17 cellular contexts compared by ENCODE assay signal in genomic region chr9:133606722-133607053, GRCh38. TPM values are rescaled to one million over a fixed set of nuclear protein-coding genes. Genes with fewer than 3 reads are reported as not detected.
DNase-seq lines count a peak whose midpoint lies in the region; FAIRE-seq and TF ChIP-seq lines count a peak whose summit lies in the region.
"Had no signal": no experiment of that assay in that cellular context is flagged by ENCODE, and none has a peak within 500 bp of the region (broad histone marks: within the 10 kb centered on the region; RNA-seq: fewer than 3 reads in every experiment).

No MANE protein-coding gene starts in this region.

- H2BK20ac ChIP-seq in H1 (ENCODE audit: low read length): no peak overlapping the region

- in situ Hi-C loops in G401 (cut with HindIII; ENCODE audit: low sequenced_read_pairs): no loop called here

- H3K9me3 ChIP-seq in BE2C (no peaks in the 10 kb centered on the region), H1 (ENCODE audit: insufficient read depth in 2 of 2, low read depth in 1 of 2, low read length in 1 of 2) (no peaks in the 10 kb centered on the region)

- H2AK5ac ChIP-seq in H1 (ENCODE audit: low read depth, low read length): no peak overlapping the region

- TF ChIP-seq CTCF in BE2C (IDR thresholded peaks at IDR 0.05; ENCODE audit: low read depth, low read length): no peak
- no peak for TF ChIP-seq CTCF in H1 (IDR thresholded peaks at IDR 0.05; ENCODE audit: control extremely low read depth in 1 of 3, insufficient read depth in 1 of 3, low read depth in 1 of 3, low read length in 3 of 3)

- 89% methylated on average over 8 of the region's 8 CpGs; no CpG with 5 or more reads in 1 of the 2 experiments for WGBS in H1 (ENCODE audit: extremely low coverage in 1 of 2, insufficient coverage in 1 of 2, insufficient read length in 1 of 2, insufficient replicate concordance in 2 of 2, low coverage in 1 of 2, low lambda C conversion rate in 2 of 2, missing lambda C conversion rate in 1 of 2), 2 experiments

- TF ChIP-seq EP300 in H1 (IDR thresholded peaks at IDR 0.05; ENCODE audit: borderline replicate concordance in 1 of 2, low read depth in 2 of 2, low read length in 2 of 2): no peak

- no peak for FAIRE-seq in H1 (lab: Jason Lieb, UNC)

- no peak overlapping the region for H2BK120ac ChIP-seq in H1 (replicated peaks; ENCODE audit: low read depth, low read length)

- H3K79me1 ChIP-seq in H1 (ENCODE audit: low read depth, low read length): no peaks in the 10 kb centered on the region

- no peak overlapping the region for H4K91ac ChIP-seq in H1 (replicated peaks; ENCODE audit: insufficient read length, low read length)

- no peak overlapping the region for H2AFZ ChIP-seq in H1 (ENCODE audit: low read length)
- H2AFZ ChIP-seq: PC-9 had no signal

- no peak overlapping the region for H3K14ac ChIP-seq in H1 (ENCODE audit: insufficient read length)

- H3K4me1 ChIP-seq in BE2C: peaks cover 60% of the 10 kb centered on the region
- peaks cover 0 to 7% (median 3%) of the 10 kb centered on the region in 4 experiments; a peak in 5 of 7 replicates for H3K4me1 ChIP-seq in H1 (replicated peaks in 1 of 4; ENCODE audit: control insufficient read depth in 3 of 4, insufficient read depth in 4 of 4, low read length in 3 of 4)

- H3K18ac ChIP-seq in H1 (ENCODE audit: extremely low read depth, low read length): no peak overlapping the region

- H4K8ac ChIP-seq in H1 (ENCODE audit: extremely low read depth, insufficient read depth, low read length): no peak overlapping the region

- H3K56ac ChIP-seq in H1 (replicated peaks; ENCODE audit: insufficient read length, low read depth, low read length): no peak overlapping the region

- H3K23ac ChIP-seq in H1 (ENCODE audit: insufficient read length): no peak overlapping the region

- peak overlapping the region; percentile 8; the same call in 1 of the 2 replicates for H2BK15ac ChIP-seq in H1 (ENCODE audit: low read length)

- POLR2A ChIA-PET in H1 (lab: Charles Lee; ENCODE audit: partially characterized antibody): no interaction called here

- no peaks in the 10 kb centered on the region for H3K79me2 ChIP-seq in H1 (ENCODE audit: control insufficient read depth in 1 of 2, insufficient read depth in 2 of 2, low read length in 2 of 2)

- peaks cover 4% of the 10 kb centered on the region; the same call in 1 of the 2 replicates for H3K23me2 ChIP-seq in H1 (ENCODE audit: low read depth, low read length)

- no peak for TF ChIP-seq RAD21 in H1 (IDR thresholded peaks at IDR 0.05 in 1 of 2, conservative IDR thresholded peaks at IDR 0.05 in 1 of 2; ENCODE audit: low read depth in 2 of 2, low read length in 2 of 2)

- H4K20me1 ChIP-seq in H1 (replicated peaks in 1 of 2; ENCODE audit: control insufficient read depth in 1 of 2, insufficient read depth in 2 of 2, low read length in 2 of 2): no peaks in the 10 kb centered on the region

- no peaks in the 10 kb centered on the region for H3K27me3 ChIP-seq in BE2C
- peaks cover 5 to 20% (median 15%) of the 10 kb centered on the region in 4 experiments for H3K27me3 ChIP-seq in H1 (replicated peaks in 1 of 4; ENCODE audit: control insufficient read depth in 3 of 4, extremely low read depth in 1 of 4, insufficient read depth in 3 of 4, low read length in 3 of 4)

- no peak overlapping the region for H2BK12ac ChIP-seq in H1 (ENCODE audit: low read depth, low read length)

- H3K36me3 ChIP-seq in BE2C (peaks cover 45% of the 10 kb centered on the region), H1 (ENCODE audit: control insufficient read depth in 2 of 4, insufficient read depth in 4 of 4, low read length in 3 of 4) (no peaks in the 10 kb centered on the region)

- no peak overlapping the region for H4K5ac ChIP-seq in H1 (ENCODE audit: insufficient read length, low read depth, low read length)

- CTCF ChIA-PET in H1 (lab: Charles Lee; ENCODE audit: partially characterized antibody): interaction anchor here (1.1 to 6.7 kb wide), 7 partner anchors 15 to 120 kb away, joined by 3 to 79 read pairs (median 4); no protein-coding TSS in a partner anchor

- no peak overlapping the region for H3K4me2 ChIP-seq in H1 (ENCODE audit: insufficient read depth in 1 of 2, low read depth in 2 of 2, low read length in 2 of 2)
- H3K4me2 ChIP-seq: PC-9 had no signal

- H3K4me3 ChIP-seq in BE2C (ENCODE audit: low read depth, low read length) (peak overlapping the region; percentile 71), H1 (ENCODE audit: extremely low read depth in 1 of 4, insufficient read depth in 2 of 4, low read depth in 3 of 4, low read length in 4 of 4) (no peak overlapping the region)
- H3K4me3 ChIP-seq: PC-9, SK-N-MC had no signal

- H3K27ac ChIP-seq in H1 (ENCODE audit: low read depth, low read length): no peak overlapping the region
- H3K27ac ChIP-seq: PC-9, SK-N-MC had no signal

- H3K9ac ChIP-seq in H1 (replicated peaks in 1 of 4; ENCODE audit: extremely low read depth in 1 of 4, low read depth in 3 of 4, low read length in 3 of 4): no peak overlapping the region

- no peak for TF ChIP-seq POLR2A in H1 (IDR thresholded peaks at IDR 0.05; ENCODE audit: control extremely low read depth in 1 of 2, low read depth in 2 of 2, low read length in 2 of 2)

- H3K4ac ChIP-seq in H1 (replicated peaks; ENCODE audit: insufficient read length, low read depth, low read length): no peak overlapping the region

- H2BK5ac ChIP-seq in H1 (ENCODE audit: low read depth, low read length): no peak overlapping the region

- no peak for DNase-seq in BE2C
- DNase-seq in G401 (ENCODE audit: low spot score): peak; percentile 10
- DNase-seq in NCI-H2171 treated with DMSO at 0.1 percent for 48 hours (lab: John Stamatoyannopoulos, UW): peak; percentile 18
- DNase-seq in H1 (ENCODE audit: low read depth in 1 of 2, low spot score in 2 of 2): no peak
- DNase-seq in OCI-M2 (lab: John Stamatoyannopoulos, UW; ENCODE audit: unreplicated experiment): no peak
- DNase-seq in hippocampal formation (lab: John Stamatoyannopoulos, UW): no peak
- DNase-seq in NCI-H2196 (lab: John Stamatoyannopoulos, UW; ENCODE audit: unreplicated experiment): no peak
- DNase-seq: CD4-positive, alpha-beta T cell; DND-41; GF-D8; GOT3; KG1; NCI-H524 treated with DMSO at 0.1 percent for 48 hours; PC-9; T-cell had no signal

TF ChIP-seq in H1, 55 proteins besides CTCF, POLR2A, EP300 and RAD21:
- TF ChIP-seq ASH2L (IDR thresholded peaks at IDR 0.05; ENCODE audit: low read length) (no peak), RNF2 (IDR thresholded peaks at IDR 0.05; ENCODE audit: borderline replicate concordance, low read depth, low read length, missing control alignments, poor library complexity, severe bottlenecking) (no peak), GTF2F1 (IDR thresholded peaks at IDR 0.05; ENCODE audit: borderline replicate concordance, low read depth, low read length) (no peak), TAF1 (IDR thresholded peaks at IDR 0.05; ENCODE audit: low read depth, low read length) (no peak), RFX5 (IDR thresholded peaks at IDR 0.05; ENCODE audit: borderline replicate concordance, low read depth, low read length) (no peak), GABPA (IDR thresholded peaks at IDR 0.05; ENCODE audit: borderline replicate concordance, insufficient read depth, low read length) (no peak), TAF7 (optimal IDR thresholded peaks at IDR 0.05; ENCODE audit: borderline replicate concordance, low read depth, low read length) (no peak), EZH2 (IDR thresholded peaks at IDR 0.05; ENCODE audit: low read depth, low read length, severe bottlenecking) (no peak)

RNA-seq across cellular contexts. Expression of gene FAM163B, which starts 2.5 kb away (rescaled TPM):
- polyA plus RNA-seq in BE2C (2012; ENCODE audit: insufficient read depth, insufficient read length, low read depth): 8.5 TPM
- not detected in 2 replicates for total RNA-seq in G401 (2014; rRNA removed; shearing (Covaris generic))
- total RNA-seq in H1 (2021; fragmentation: NEBNext Ultra II Directional; extraction: Animal tissue kit (Norgen Biotek cat#: 25700)): 0.38 and 0.63 TPM in 2 replicates
- polyA plus RNA-seq in H1 (2011; rRNA removed): 1.0 and 2.6 TPM in 2 replicates
- 1.5 TPM for polyA plus RNA-seq in H1 (2011; cell fraction: cytosol; rRNA removed)
- 3.8 TPM for polyA plus RNA-seq in H1 (2011; cell fraction: nucleus; rRNA removed)
- 0.64 to 2.1 TPM (median 1.3 TPM) in 4 replicates for polyA plus RNA-seq in H1 (2012, experiment 1 of 2)
- polyA plus RNA-seq in H1 (2012, experiment 2 of 2): 0.38 TPM
- 0.59 TPM for polyA plus RNA-seq in H1 (2013, experiment 1 of 2)
- polyA plus RNA-seq in H1 (2013, experiment 2 of 2): 0.63 TPM
- polyA minus RNA-seq in H1 (2011; rRNA and poly(A)+ RNA removed): 1.2 TPM in 2 replicates
- not detected for polyA minus RNA-seq in H1 (2011; cell fraction: cytosol; rRNA and poly(A)+ RNA removed)
- polyA minus RNA-seq in H1 (2011; cell fraction: nucleus; rRNA and poly(A)+ RNA removed): 1.3 TPM
- total RNA-seq: CD4-positive, alpha-beta T cell; M059J; PC-9; T-cell had no signal

RNA-seq across cellular contexts. Expression of gene DBH, which starts 29.5 kb away (rescaled TPM):
- 42.7 TPM for polyA plus RNA-seq in BE2C (2012; ENCODE audit: insufficient read depth, insufficient read length, low read depth)
- total RNA-seq in G401 (2014; rRNA removed; shearing (Covaris generic)): not detected in 2 replicates
- total RNA-seq in H1 (2021; fragmentation: NEBNext Ultra II Directional; extraction: Animal tissue kit (Norgen Biotek cat#: 25700)): 0.29 TPM in 1 of 2 replicates, not detected in the other
- polyA plus RNA-seq in H1 (2011; rRNA removed): 0.18 and 0.24 TPM in 2 replicates
- 0.17 TPM for polyA plus RNA-seq in H1 (2011; cell fraction: cytosol; rRNA removed)
- 0.76 TPM for polyA plus RNA-seq in H1 (2011; cell fraction: nucleus; rRNA removed)
- 0.11 to 0.53 TPM (median 0.31 TPM) in 4 replicates for polyA plus RNA-seq in H1 (2012, experiment 1 of 2)
- polyA plus RNA-seq in H1 (2012, experiment 2 of 2): 0.12 TPM
- polyA plus RNA-seq in H1 (2013, experiment 1 of 2): 0.20 TPM
- 0.26 TPM for polyA plus RNA-seq in H1 (2013, experiment 2 of 2)
- 0.10 and 0.22 TPM in 2 replicates for polyA minus RNA-seq in H1 (2011; rRNA and poly(A)+ RNA removed)
- not detected for polyA minus RNA-seq in H1 (2011; cell fraction: cytosol; rRNA and poly(A)+ RNA removed)
- 0.40 TPM for polyA minus RNA-seq in H1 (2011; cell fraction: nucleus; rRNA and poly(A)+ RNA removed)
- total RNA-seq: M059J, PC-9 had no signal

Comparison
In these comparisons a context has a peak if more than half of its experiments do, and no peak if none do; other contexts are left out.
1. DNase-seq: peak in G401 (single experiment) and NCI-H2171 treated with DMSO at 0.1 percent for 48 hours (single experiment); none in BE2C (single experiment), H1 (0 of 2), OCI-M2 (single experiment), hippocampal formation (0 of 2) and NCI-H2196 (single experiment).